ENCODE assay signal across 21 cellular contexts in the genomic region with DNA sequence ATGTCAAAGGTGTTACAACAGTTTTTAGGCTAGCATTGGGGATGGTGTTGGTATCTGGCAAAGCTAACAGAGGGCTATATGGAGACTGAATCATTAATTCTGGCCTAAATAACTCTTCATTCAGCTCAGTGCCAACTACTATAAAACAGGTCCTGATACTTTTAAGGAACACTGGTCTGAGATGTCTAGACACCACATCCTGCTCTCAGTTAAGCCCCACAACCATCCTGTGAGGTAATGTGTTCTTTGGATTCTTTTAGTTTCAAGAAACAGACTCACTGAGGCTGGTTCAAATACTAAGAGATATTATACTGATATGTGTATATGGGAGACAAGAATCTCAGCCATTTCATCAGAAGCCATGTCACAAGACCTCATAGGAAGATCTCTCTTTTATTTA.
"Had no signal": no experiment of that assay in that cellular context is flagged by ENCODE, and none has a peak within 500 bp of the region (broad histone marks: within the 10 kb centered on the region; RNA-seq: fewer than 3 reads in every experiment).

No MANE protein-coding gene starts in this region.

- FAIRE-seq: bronchial epithelial cell, islet of Langerhans had no signal

- H3K9me3 ChIP-seq: colonic mucosa, gastroesophageal sphincter, heart left ventricle, sigmoid colon, thoracic aorta had no signal

- H3K27ac ChIP-seq: colonic mucosa, gastroesophageal sphincter, heart left ventricle, sigmoid colon, thoracic aorta had no signal

- ATAC-seq: activated naive CD4-positive, alpha-beta T cell treated with anti-CD3 and anti-CD28 coated beads, Interleukin-2, amount 50 U/mL, for 72 hours; activated T-helper 17 cell treated with anti-CD3 and anti-CD28 coated beads, Interleukin-2, amount 50 U/mL, for 72 hours; gastroesophageal sphincter; heart left ventricle; left ventricle myocardium superior; natural killer cell; stimulated activated memory B cell treated with anti-CD40 and anti-IgM and Interleukin-4, amounts not matched to agents 10 μg/mL and 1 μg/mL and 100 μg/mL, for 72 hours; T-helper 17 cell had no signal

- DNase-seq: activated CD4-positive, alpha-beta memory T cell treated with anti-CD3 and anti-CD28 coated beads for 36 hours; activated CD4-positive, alpha-beta T cell treated with anti-CD3 and anti-CD28 coated beads for 48 hours; activated T-cell treated with anti-CD3 and anti-CD28 coated beads, Interleukin-2, amount 50 U/mL, for 1 hour; colonic mucosa; heart left ventricle; left ventricle myocardium superior; mammary epithelial cell; midbrain; natural killer cell; retina; sigmoid colon; stimulated activated CD4-positive, alpha-beta T cell treated with anti-CD3 and anti-CD28 coated beads, Interleukin-15, amount 100 ng/mL, for 24 hours; T-helper 17 cell had no signal

- H3K4me3 ChIP-seq: colonic mucosa, gastroesophageal sphincter, heart left ventricle, sigmoid colon, smooth muscle cell, thoracic aorta had no signal

- H3K36me3 ChIP-seq: colonic mucosa, gastroesophageal sphincter, heart left ventricle, sigmoid colon, thoracic aorta had no signal

- H3K4me1 ChIP-seq: colonic mucosa had no signal

- H3K27me3 ChIP-seq: colonic mucosa, gastroesophageal sphincter, heart left ventricle, sigmoid colon had no signal
